8 cellular contexts compared by ENCODE assay signal in genomic region chr2:126657636-126658315, GRCh38.
A peak's percentile ranks its signal among the peaks of the same experiment; 100 is the strongest.
DNase-seq lines count a peak whose midpoint lies in the region; ATAC-seq lines count a peak whose summit lies in the region.

No MANE protein-coding gene starts in this region.

- H3K9me3 ChIP-seq in iPS-20b (ENCODE audit: insufficient read depth, low read depth, low read length), result no peaks in the 10 kb centered on the region

- peaks cover 15% of the 10 kb centered on the region for H3K4me1 ChIP-seq in iPS-20b (ENCODE audit: insufficient read depth, low read length)

- no peaks in the 10 kb centered on the region for H3K27me3 Mint-ChIP-seq in T-helper 1 cell treated with Interleukin-12 subunit alpha and Interleukin-12 subunit beta and Interleukin-4 antibody, amounts not matched to agents 30 μg/mL and 1 μg/mL, for 36 hours (ENCODE audit: low read depth)

- H3K4me3 Mint-ChIP-seq in T-helper 1 cell treated with Interleukin-12 subunit alpha and Interleukin-12 subunit beta and Interleukin-4 antibody, amounts not matched to agents 30 μg/mL and 1 μg/mL, for 36 hours, result peak overlapping the region; percentile 91

- ATAC-seq in GM19438 (IDR thresholded peaks at IDR 0.05; ENCODE audit: low read depth, unreplicated experiment) (peak; percentile 62), HG03460 (IDR thresholded peaks at IDR 0.05; ENCODE audit: unreplicated experiment) (peak; percentile 70)

- peak overlapping the region; percentile 95 for H3K27ac Mint-ChIP-seq in T-helper 1 cell treated with Interleukin-12 subunit alpha and Interleukin-12 subunit beta and Interleukin-4 antibody, amounts not matched to agents 30 μg/mL and 1 μg/mL, for 36 hours

- peak; percentile 57 for DNase-seq in Ammon's horn (ENCODE audit: low spot score)
- peak; percentile 86 for DNase-seq in astrocyte of the hippocampus (ENCODE audit: low read depth, low spot score)
- DNase-seq in smooth muscle cell of the brain vasculature (ENCODE audit: low read depth, low spot score), result peak; percentile 97
- no peak for DNase-seq in midbrain (lab: John Stamatoyannopoulos, UW)

- peaks cover 56% of the 10 kb centered on the region for H3K4me1 Mint-ChIP-seq in T-helper 1 cell treated with Interleukin-12 subunit alpha and Interleukin-12 subunit beta and Interleukin-4 antibody, amounts not matched to agents 30 μg/mL and 1 μg/mL, for 36 hours (ENCODE audit: low read depth)

- peaks cover 29% of the 10 kb centered on the region for H3K36me3 Mint-ChIP-seq in T-helper 1 cell treated with Interleukin-12 subunit alpha and Interleukin-12 subunit beta and Interleukin-4 antibody, amounts not matched to agents 30 μg/mL and 1 μg/mL, for 36 hours (ENCODE audit: low read depth)

- no peak overlapping the region for H3K27ac ChIP-seq in iPS-20b (ENCODE audit: low read length)

- H3K4me3 ChIP-seq in iPS-20b (ENCODE audit: low read length), result peak overlapping the region; percentile 73; the same call in 1 of the 2 replicates

- H3K27me3 ChIP-seq in iPS-20b (ENCODE audit: insufficient read depth, low read length), result peaks cover 25% of the 10 kb centered on the region

- H3K36me3 ChIP-seq in iPS-20b (ENCODE audit: insufficient read depth, low read depth, low read length), result no peaks in the 10 kb centered on the region

- peak overlapping the region; percentile 74; the same call in 1 of the 2 replicates for H3K9ac ChIP-seq in iPS-20b (ENCODE audit: low read depth, low read length)

- no peaks in the 10 kb centered on the region for H3K9me3 Mint-ChIP-seq in T-helper 1 cell treated with Interleukin-12 subunit alpha and Interleukin-12 subunit beta and Interleukin-4 antibody, amounts not matched to agents 30 μg/mL and 1 μg/mL, for 36 hours
